In genomic region chr11:1869427-1870325, GRCh38 we compare ENCODE assay signal across 1 cellular context.
TF ChIP-seq lines count a peak whose summit lies in the region.

No MANE protein-coding gene starts in this region.

TF ChIP-seq in IMR-90, 13 proteins besides CTCF, POLR2A, EP300 and RAD21 (continued from another document):
- TF ChIP-seq RCOR1 (IDR thresholded peaks at IDR 0.05; ENCODE audit: insufficient replicate concordance, low read length) (no peak), MAFK (IDR thresholded peaks at IDR 0.05; ENCODE audit: low read depth, low read length) (no peak)
